Comparison of ENCODE assay signal across 40 cellular contexts in the genomic region with DNA sequence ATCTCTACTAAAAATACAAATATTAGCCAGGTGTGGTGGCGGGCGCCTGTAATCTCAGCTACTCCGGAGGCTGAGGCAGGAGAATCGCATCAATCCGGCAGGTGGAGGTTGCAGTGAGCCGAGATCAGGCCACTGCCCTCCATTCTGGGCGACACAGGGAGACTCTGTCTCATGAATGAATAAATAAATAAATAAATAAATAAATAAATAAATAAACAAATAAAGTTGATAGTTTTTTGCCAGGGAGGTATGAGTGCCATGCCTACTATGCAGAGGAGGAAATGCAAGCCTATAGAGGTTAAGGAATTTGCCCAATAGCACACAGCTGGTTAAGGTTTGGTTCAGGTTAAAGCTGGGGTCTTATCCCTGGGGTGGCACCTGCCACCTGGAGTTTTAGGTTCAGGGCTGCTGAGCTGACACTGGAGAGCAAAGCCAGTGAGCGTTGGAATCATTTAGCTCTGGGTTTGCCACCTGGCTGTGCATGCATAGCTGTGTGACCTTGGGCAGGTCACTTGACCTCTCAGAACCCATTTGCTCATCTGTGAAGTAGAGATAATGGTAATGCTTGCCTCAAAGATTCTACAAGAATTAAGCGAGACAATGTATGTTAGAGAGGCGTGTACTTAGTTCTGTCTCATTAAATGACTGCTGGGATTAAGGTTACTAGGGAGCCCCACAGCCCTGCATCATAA. TPM values are rescaled to one million over a fixed set of nuclear protein-coding genes. Genes with fewer than 3 reads are reported as not detected.
"Had no signal": no experiment of that assay in that cellular context is flagged by ENCODE, and none has a peak within 500 bp of the region (broad histone marks: within the 10 kb centered on the region; RNA-seq: fewer than 3 reads in every experiment).

No MANE protein-coding gene starts in this region.

- H3K27me3 ChIP-seq: body of pancreas, MG63 had no signal

- H3K4me2 ChIP-seq: PC-9 had no signal

- H3K36me3 Mint-ChIP-seq: activated naive CD8-positive, alpha-beta T cell treated with anti-CD3 and anti-CD28 coated beads for 36 hours; T-cell had no signal

- H3K4me1 Mint-ChIP-seq: activated T-helper 17 cell treated with anti-CD3 and anti-CD28 coated beads, Interleukin-2, amount 50 U/mL, for 72 hours had no signal

- ATAC-seq: activated CD8-positive, alpha-beta memory T cell treated with anti-CD3 and anti-CD28 coated beads, Interleukin-2, amount 10 ng/mL, durations not matched to agents 7 days and 5 days; body of pancreas; Right ventricle myocardium inferior; SK-N-SH treated with all-trans-retinoic acid at 6 μM for 48 hours had no signal

- FAIRE-seq: astrocyte, RCC 7860 had no signal

- H3K36me3 ChIP-seq: breast epithelium, MG63 had no signal

- H3K27me3 Mint-ChIP-seq: activated naive CD8-positive, alpha-beta T cell treated with anti-CD3 and anti-CD28 coated beads for 36 hours had no signal

- H3K9me3 ChIP-seq: body of pancreas, breast epithelium, MG63 had no signal

- H3K4me3 ChIP-seq: body of pancreas, MG63, PC-9 had no signal

- H3K27ac ChIP-seq: body of pancreas, breast epithelium, PC-9, RWPE1, VCaP had no signal

- H3K4me3 Mint-ChIP-seq: activated CD4-positive, alpha-beta memory T cell treated with anti-CD3 and anti-CD28 coated beads, Interleukin-2, amount 10 ng/mL, durations not matched to agents 7 days and 5 days; activated CD8-positive, alpha-beta memory T cell treated with anti-CD3 and anti-CD28 coated beads, Interleukin-2, amount 10 ng/mL, durations not matched to agents 7 days and 5 days; activated naive CD8-positive, alpha-beta T cell treated with anti-CD3 and anti-CD28 coated beads for 36 hours had no signal

- H3K9me3 Mint-ChIP-seq: activated B cell treated with CpG ODN at 0.5 μM for 24 hours; activated CD4-positive, alpha-beta memory T cell treated with anti-CD3 and anti-CD28 coated beads, Interleukin-2, amount 10 ng/mL, durations not matched to agents 7 days and 5 days; activated naive CD8-positive, alpha-beta T cell treated with anti-CD3 and anti-CD28 coated beads for 36 hours; activated T-cell treated with anti-CD3 and anti-CD28 coated beads, Interleukin-2, amount 50 U/mL, for 72 hours; activated T-helper 17 cell treated with anti-CD3 and anti-CD28 coated beads, Interleukin-2, amount 50 U/mL, for 72 hours; T-cell had no signal

- H3K27ac Mint-ChIP-seq: activated B cell treated with CpG ODN at 0.5 μM for 24 hours; activated CD4-positive, alpha-beta memory T cell treated with anti-CD3 and anti-CD28 coated beads, Interleukin-2, amount 10 ng/mL, durations not matched to agents 7 days and 5 days; activated CD8-positive, alpha-beta memory T cell treated with anti-CD3 and anti-CD28 coated beads, Interleukin-2, amount 10 ng/mL, durations not matched to agents 7 days and 5 days; activated naive CD8-positive, alpha-beta T cell treated with anti-CD3 and anti-CD28 coated beads for 36 hours; activated T-cell treated with anti-CD3 and anti-CD28 coated beads, Interleukin-2, amount 50 U/mL, for 72 hours; activated T-helper 17 cell treated with anti-CD3 and anti-CD28 coated beads, Interleukin-2, amount 50 U/mL, for 72 hours; T-cell had no signal

- DNase-seq: activated CD4-positive, alpha-beta memory T cell treated with anti-CD3 and anti-CD28 coated beads, Interleukin-2, amount 10 ng/mL, durations not matched to agents 7 days and 5 days; activated CD4-positive, alpha-beta T cell treated with anti-CD3 and anti-CD28 coated beads for 48 hours; activated CD4-positive, CD25-positive, alpha-beta regulatory T cell treated with anti-CD3 and anti-CD28 coated beads, Interleukin-2, amount 50 U/mL, for 72 hours; activated CD8-positive, alpha-beta memory T cell treated with anti-CD3 and anti-CD28 coated beads for 24 hours; activated CD8-positive, alpha-beta memory T cell treated with anti-CD3 and anti-CD28 coated beads, Interleukin-2, amount 10 ng/mL, durations not matched to agents 7 days and 5 days; activated CD8-positive, alpha-beta memory T cell treated with anti-CD3 and anti-CD28 coated beads, Interleukin-2, amount 50 U/mL, for 48 hours; activated effector memory CD4-positive, alpha-beta T cell treated with anti-CD3 and anti-CD28 coated beads, Interleukin-2, amount 50 U/mL, for 16 hours; activated naive CD4-positive, alpha-beta T cell; activated naive CD4-positive, alpha-beta T cell treated with anti-CD3 and anti-CD28 coated beads, Interleukin-2, amount 50 U/mL, for 16 hours; activated naive CD8-positive, alpha-beta T cell treated with anti-CD3 and anti-CD28 coated beads for 36 hours; activated T-cell treated with anti-CD3 and anti-CD28 coated beads, Interleukin-2, amount 50 U/mL, for 72 hours; amygdala; body of pancreas; Kasumi-1; MG63; NCI-H1048; NCI-H1436 treated with DMSO at 0.1 percent for 48 hours; NCI-H1694 treated with DMSO at 0.1 percent for 48 hours; NCI-H2029; NCI-H2107; NCI-H2171; NCI-H510A; NCI-H526; NCI-H748 treated with DMSO at 0.1 percent for 48 hours; NK-92 treated with Interleukin-12 subunit alpha and Interleukin-12 subunit beta, amount 100 ng/mL, for 24 hours; PC-9; SIG-M5; T-cell; T-helper 2 cell; T-helper 9 cell had no signal

- H2AFZ ChIP-seq: PC-9 had no signal

RNA-seq across cellular contexts. Expression of a gene that starts 1.2 kb away (rescaled TPM):
- total RNA-seq: PC-9, Right ventricle myocardium inferior, SK-MEL-5 had no signal

RNA-seq across cellular contexts. Expression of a gene that starts 12.5 kb away (rescaled TPM):
- total RNA-seq: astrocyte, PC-9, SK-MEL-5 had no signal
